20 cellular contexts compared by ENCODE assay signal in genomic region chr6:163036251-163036650, GRCh38.
"Had no signal": no experiment of that assay in that cellular context is flagged by ENCODE, and none has a peak within 500 bp of the region (broad histone marks: within the 10 kb centered on the region; RNA-seq: fewer than 3 reads in every experiment).

No MANE protein-coding gene starts in this region.

- H3K36me3 ChIP-seq: esophagus squamous epithelium, gastrocnemius medialis, heart right ventricle, right atrium auricular region, sigmoid colon, stomach, thoracic aorta, transverse colon had no signal

- H3K4me1 ChIP-seq: esophagus squamous epithelium, sigmoid colon, stomach, transverse colon had no signal

- H3K27me3 Mint-ChIP-seq: dendritic cell treated with granulocyte-macrophage colony-stimulating factor and Interleukin-4, amounts not matched to agents 40 ng/mL and 50 ng/mL, for 4 days; effector memory CD8-positive, alpha-beta T cell; naive thymus-derived CD4-positive, alpha-beta T cell; stimulated activated naive B cell treated with anti-CD40 and anti-IgM and Interleukin-4, amounts not matched to agents 10 μg/mL and 1 μg/mL and 100 μg/mL, for 72 hours had no signal

- DNase-seq: effector memory CD8-positive, alpha-beta T cell; esophagus squamous epithelium; gastrocnemius medialis; heart right ventricle; hypothalamus; kidney glomerular epithelial cell; mammary epithelial cell; naive thymus-derived CD4-positive, alpha-beta T cell; nephron progenitor cell; sigmoid colon; stimulated activated CD4-positive, alpha-beta T cell treated with anti-CD3 and anti-CD28 coated beads, Interleukin-2, amount 100 ng/mL, for 24 hours; stimulated activated CD4-positive, alpha-beta T cell treated with anti-CD3 and anti-CD28 coated beads, Interleukin-4, amount 100 ng/mL, for 4 hours; stimulated activated naive B cell treated with anti-CD40 and anti-IgM and Interleukin-4, amounts not matched to agents 10 μg/mL and 1 μg/mL and 100 μg/mL, for 72 hours; stomach; substantia nigra; transverse colon had no signal

- H3K27ac ChIP-seq: esophagus squamous epithelium, gastrocnemius medialis, heart right ventricle, right atrium auricular region, sigmoid colon, skin epidermis, stomach, thoracic aorta, transverse colon had no signal

- H3K4me1 Mint-ChIP-seq: naive thymus-derived CD4-positive, alpha-beta T cell; nephron progenitor cell; stimulated activated naive B cell treated with anti-CD40 and anti-IgM and Interleukin-4, amounts not matched to agents 10 μg/mL and 1 μg/mL and 100 μg/mL, for 72 hours had no signal

- H3K36me3 Mint-ChIP-seq: stimulated activated naive B cell treated with anti-CD40 and anti-IgM and Interleukin-4, amounts not matched to agents 10 μg/mL and 1 μg/mL and 100 μg/mL, for 72 hours had no signal

- H3K4me3 ChIP-seq: esophagus squamous epithelium, gastrocnemius medialis, heart right ventricle, right atrium auricular region, sigmoid colon, skin epidermis, stomach, thoracic aorta, transverse colon had no signal

- H3K27me3 ChIP-seq: esophagus squamous epithelium, gastrocnemius medialis, heart right ventricle, right atrium auricular region, sigmoid colon, stomach, transverse colon had no signal

- H3K4me3 Mint-ChIP-seq: dendritic cell treated with granulocyte-macrophage colony-stimulating factor and Interleukin-4, amounts not matched to agents 40 ng/mL and 50 ng/mL, for 4 days; effector memory CD8-positive, alpha-beta T cell; naive thymus-derived CD4-positive, alpha-beta T cell; nephron progenitor cell; stimulated activated naive B cell treated with anti-CD40 and anti-IgM and Interleukin-4, amounts not matched to agents 10 μg/mL and 1 μg/mL and 100 μg/mL, for 72 hours had no signal

- H3K9me3 ChIP-seq: esophagus squamous epithelium, gastrocnemius medialis, right atrium auricular region, sigmoid colon, thoracic aorta had no signal

- H3K27ac Mint-ChIP-seq: dendritic cell treated with granulocyte-macrophage colony-stimulating factor and Interleukin-4, amounts not matched to agents 40 ng/mL and 50 ng/mL, for 4 days; effector memory CD8-positive, alpha-beta T cell; naive thymus-derived CD4-positive, alpha-beta T cell; nephron progenitor cell; stimulated activated naive B cell treated with anti-CD40 and anti-IgM and Interleukin-4, amounts not matched to agents 10 μg/mL and 1 μg/mL and 100 μg/mL, for 72 hours had no signal

- H3K9me3 Mint-ChIP-seq: effector memory CD8-positive, alpha-beta T cell had no signal
